ENCODE assay signal across 1 cellular context in the genomic region with DNA sequence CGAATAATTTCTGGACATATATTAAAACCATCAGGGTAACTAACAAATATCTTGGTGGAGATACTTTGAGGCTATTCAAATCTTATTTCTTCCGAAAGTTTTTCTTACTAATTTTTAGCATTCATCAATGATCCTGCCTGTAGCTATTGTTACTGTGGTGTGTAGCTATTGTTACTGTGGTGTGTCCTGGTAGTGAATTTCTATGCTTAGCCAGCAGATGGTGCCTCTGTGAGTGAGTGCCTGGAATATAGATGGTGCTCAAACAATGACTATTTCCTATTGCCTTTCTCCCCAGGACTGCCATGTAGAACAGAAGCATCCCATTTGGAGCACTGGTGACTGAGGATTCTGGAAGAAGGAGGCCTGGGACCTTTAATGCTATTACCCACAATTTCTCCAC.
TF ChIP-seq lines count a peak whose summit lies in the region.

No MANE protein-coding gene starts in this region.

TF ChIP-seq in GM12878, 131 proteins besides CTCF, POLR2A, EP300 and RAD21 (continued from another document):
- TF ChIP-seq ZBTB4 (CRISPR knock-in tag; IDR thresholded peaks at IDR 0.05) (no peak), PAX5 (IDR thresholded peaks at IDR 0.05; ENCODE audit: borderline replicate concordance, low read depth, low read length) (no peak), NR2C1 (IDR thresholded peaks at IDR 0.05) (no peak), E4F1 (IDR thresholded peaks at IDR 0.05; ENCODE audit: borderline replicate concordance, partially characterized antibody) (no peak), ZNF217 (IDR thresholded peaks at IDR 0.05) (no peak), YBX1 (IDR thresholded peaks at IDR 0.05) (no peak), TBL1XR1 (IDR thresholded peaks at IDR 0.05; ENCODE audit: low read depth, low read length) (no peak), TAF1 (IDR thresholded peaks at IDR 0.05; ENCODE audit: borderline replicate concordance, low read depth, low read length) (no peak)
- TF ChIP-seq, protein P1, sequence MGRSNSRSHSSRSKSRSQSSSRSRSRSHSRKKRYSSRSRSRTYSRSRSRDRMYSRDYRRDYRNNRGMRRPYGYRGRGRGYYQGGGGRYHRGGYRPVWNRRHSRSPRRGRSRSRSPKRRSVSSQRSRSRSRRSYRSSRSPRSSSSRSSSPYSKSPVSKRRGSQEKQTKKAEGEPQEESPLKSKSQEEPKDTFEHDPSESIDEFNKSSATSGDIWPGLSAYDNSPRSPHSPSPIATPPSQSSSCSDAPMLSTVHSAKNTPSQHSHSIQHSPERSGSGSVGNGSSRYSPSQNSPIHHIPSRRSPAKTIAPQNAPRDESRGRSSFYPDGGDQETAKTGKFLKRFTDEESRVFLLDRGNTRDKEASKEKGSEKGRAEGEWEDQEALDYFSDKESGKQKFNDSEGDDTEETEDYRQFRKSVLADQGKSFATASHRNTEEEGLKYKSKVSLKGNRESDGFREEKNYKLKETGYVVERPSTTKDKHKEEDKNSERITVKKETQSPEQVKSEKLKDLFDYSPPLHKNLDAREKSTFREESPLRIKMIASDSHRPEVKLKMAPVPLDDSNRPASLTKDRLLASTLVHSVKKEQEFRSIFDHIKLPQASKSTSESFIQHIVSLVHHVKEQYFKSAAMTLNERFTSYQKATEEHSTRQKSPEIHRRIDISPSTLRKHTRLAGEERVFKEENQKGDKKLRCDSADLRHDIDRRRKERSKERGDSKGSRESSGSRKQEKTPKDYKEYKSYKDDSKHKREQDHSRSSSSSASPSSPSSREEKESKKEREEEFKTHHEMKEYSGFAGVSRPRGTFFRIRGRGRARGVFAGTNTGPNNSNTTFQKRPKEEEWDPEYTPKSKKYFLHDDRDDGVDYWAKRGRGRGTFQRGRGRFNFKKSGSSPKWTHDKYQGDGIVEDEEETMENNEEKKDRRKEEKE (IDR thresholded peaks at IDR 0.05) = no peak
- TF ChIP-seq, protein P2, sequence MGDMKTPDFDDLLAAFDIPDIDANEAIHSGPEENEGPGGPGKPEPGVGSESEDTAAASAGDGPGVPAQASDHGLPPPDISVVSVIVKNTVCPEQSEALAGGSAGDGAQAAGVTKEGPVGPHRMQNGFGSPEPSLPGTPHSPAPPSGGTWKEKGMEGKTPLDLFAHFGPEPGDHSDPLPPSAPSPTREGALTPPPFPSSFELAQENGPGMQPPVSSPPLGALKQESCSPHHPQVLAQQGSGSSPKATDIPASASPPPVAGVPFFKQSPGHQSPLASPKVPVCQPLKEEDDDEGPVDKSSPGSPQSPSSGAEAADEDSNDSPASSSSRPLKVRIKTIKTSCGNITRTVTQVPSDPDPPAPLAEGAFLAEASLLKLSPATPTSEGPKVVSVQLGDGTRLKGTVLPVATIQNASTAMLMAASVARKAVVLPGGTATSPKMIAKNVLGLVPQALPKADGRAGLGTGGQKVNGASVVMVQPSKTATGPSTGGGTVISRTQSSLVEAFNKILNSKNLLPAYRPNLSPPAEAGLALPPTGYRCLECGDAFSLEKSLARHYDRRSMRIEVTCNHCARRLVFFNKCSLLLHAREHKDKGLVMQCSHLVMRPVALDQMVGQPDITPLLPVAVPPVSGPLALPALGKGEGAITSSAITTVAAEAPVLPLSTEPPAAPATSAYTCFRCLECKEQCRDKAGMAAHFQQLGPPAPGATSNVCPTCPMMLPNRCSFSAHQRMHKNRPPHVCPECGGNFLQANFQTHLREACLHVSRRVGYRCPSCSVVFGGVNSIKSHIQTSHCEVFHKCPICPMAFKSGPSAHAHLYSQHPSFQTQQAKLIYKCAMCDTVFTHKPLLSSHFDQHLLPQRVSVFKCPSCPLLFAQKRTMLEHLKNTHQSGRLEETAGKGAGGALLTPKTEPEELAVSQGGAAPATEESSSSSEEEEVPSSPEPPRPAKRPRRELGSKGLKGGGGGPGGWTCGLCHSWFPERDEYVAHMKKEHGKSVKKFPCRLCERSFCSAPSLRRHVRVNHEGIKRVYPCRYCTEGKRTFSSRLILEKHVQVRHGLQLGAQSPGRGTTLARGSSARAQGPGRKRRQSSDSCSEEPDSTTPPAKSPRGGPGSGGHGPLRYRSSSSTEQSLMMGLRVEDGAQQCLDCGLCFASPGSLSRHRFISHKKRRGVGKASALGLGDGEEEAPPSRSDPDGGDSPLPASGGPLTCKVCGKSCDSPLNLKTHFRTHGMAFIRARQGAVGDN (IDR thresholded peaks at IDR 0.05) = no peak
